In genomic region chr12:107891967-107892366, GRCh38 we compare ENCODE assay signal across 8 cellular contexts.
A peak's percentile ranks its signal among the peaks of the same experiment; 100 is the strongest.
DNase-seq lines count a peak whose midpoint lies in the region; ATAC-seq and TF ChIP-seq lines count a peak whose summit lies in the region.

No MANE protein-coding gene starts in this region.

- in situ Hi-C loops in astrocyte of the spinal cord (cut with HindIII; ENCODE audit: low sequenced_read_pairs), result no loop called here

- no peak for DNase-seq in GM10248 (ENCODE audit: extremely low spot score)
- DNase-seq in LHCN-M2 (ENCODE audit: low read depth), result peak; percentile 15
- DNase-seq in astrocyte of the spinal cord (ENCODE audit: low read depth, low spot score), result no peak
- DNase-seq in medulla oblongata (ENCODE audit: extremely low spot score), result peak; percentile 15
- no peak for DNase-seq in SKM-1 treated with dmso at 0.1 percent for 144 hours (lab: John Stamatoyannopoulos, UW; ENCODE audit: unreplicated experiment)
- DNase-seq in NK-92 (lab: John Stamatoyannopoulos, UW; ENCODE audit: unreplicated experiment), result no peak

- POLR2A ChIA-PET in GM10248 (lab: Yijun Ruan, JAX), result interaction anchor here (0.5 kb wide), 1 partner anchor 204 kb away, joined by 4 read pairs; no protein-coding TSS in a partner anchor

- no peak for ATAC-seq in GM21528 (IDR thresholded peaks at IDR 0.05; ENCODE audit: low FRiP score, unreplicated experiment)
- no peak for ATAC-seq in HG03025 (IDR thresholded peaks at IDR 0.05; ENCODE audit: low FRiP score, unreplicated experiment)

- CTCF ChIA-PET in GM10248 (lab: Yijun Ruan, JAX), result interaction anchor here (1.5 to 9.0 kb wide), 2 partner anchors 197 to 217 kb away, joined by 3 to 229 read pairs; no protein-coding TSS in a partner anchor

- H3K4me3 ChIP-seq in astrocyte of the spinal cord (ENCODE audit: low read depth, low read length), result no peak overlapping the region

- peak; percentile 44 for TF ChIP-seq CTCF in GM10248 (IDR thresholded peaks at IDR 0.05; ENCODE audit: control extremely low read depth, extremely low read depth, low read depth, missing control alignments)
- TF ChIP-seq CTCF in astrocyte of the spinal cord (IDR thresholded peaks at IDR 0.05; ENCODE audit: low read depth, low read length), result peak; percentile 19

Comparison
In these comparisons a context has a peak if more than half of its experiments do, and no peak if none do; other contexts are left out.
1. DNase-seq: peak in LHCN-M2 (single experiment) and medulla oblongata (single experiment); none in GM10248 (single experiment), astrocyte of the spinal cord (single experiment), SKM-1 treated with dmso at 0.1 percent for 144 hours (single experiment) and NK-92 (single experiment).